1 cellular context compared by ENCODE assay signal in the genomic region with DNA sequence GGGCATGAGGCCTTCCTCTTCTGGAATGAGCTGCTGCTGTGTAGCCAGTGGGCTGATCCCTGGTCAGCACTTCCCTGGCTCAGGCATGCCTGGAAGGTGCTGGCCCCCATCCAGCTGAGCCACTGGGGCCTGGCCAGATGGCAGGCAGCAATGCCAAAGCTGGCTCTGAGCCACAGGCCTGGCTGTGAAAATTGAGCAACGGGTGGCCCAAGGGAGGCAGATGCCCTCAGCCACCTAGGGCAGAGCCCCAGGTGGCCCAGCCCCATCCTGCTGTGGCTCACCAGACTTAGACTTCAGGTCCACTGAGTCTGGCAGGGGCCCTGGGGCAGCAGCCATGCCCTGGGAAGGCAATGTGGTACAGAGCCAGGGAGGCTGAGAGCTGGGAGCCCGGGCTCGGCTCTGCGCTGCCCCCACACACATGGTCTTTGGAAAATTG.
TF ChIP-seq lines count a peak whose summit lies in the region.

No MANE protein-coding gene starts in this region.

TF ChIP-seq in HCT116, 20 proteins besides CTCF, POLR2A, EP300 and RAD21 (continued from another document):
- TF ChIP-seq, protein P1, sequence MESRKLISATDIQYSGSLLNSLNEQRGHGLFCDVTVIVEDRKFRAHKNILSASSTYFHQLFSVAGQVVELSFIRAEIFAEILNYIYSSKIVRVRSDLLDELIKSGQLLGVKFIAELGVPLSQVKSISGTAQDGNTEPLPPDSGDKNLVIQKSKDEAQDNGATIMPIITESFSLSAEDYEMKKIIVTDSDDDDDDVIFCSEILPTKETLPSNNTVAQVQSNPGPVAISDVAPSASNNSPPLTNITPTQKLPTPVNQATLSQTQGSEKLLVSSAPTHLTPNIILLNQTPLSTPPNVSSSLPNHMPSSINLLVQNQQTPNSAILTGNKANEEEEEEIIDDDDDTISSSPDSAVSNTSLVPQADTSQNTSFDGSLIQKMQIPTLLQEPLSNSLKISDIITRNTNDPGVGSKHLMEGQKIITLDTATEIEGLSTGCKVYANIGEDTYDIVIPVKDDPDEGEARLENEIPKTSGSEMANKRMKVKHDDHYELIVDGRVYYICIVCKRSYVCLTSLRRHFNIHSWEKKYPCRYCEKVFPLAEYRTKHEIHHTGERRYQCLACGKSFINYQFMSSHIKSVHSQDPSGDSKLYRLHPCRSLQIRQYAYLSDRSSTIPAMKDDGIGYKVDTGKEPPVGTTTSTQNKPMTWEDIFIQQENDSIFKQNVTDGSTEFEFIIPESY (IDR thresholded peaks at IDR 0.05; ENCODE audit: extremely low read depth, insufficient replicate concordance, low read length) = no peak
